9 cellular contexts compared by ENCODE assay signal in genomic region chr2:197131558-197131855, GRCh38.
DNase-seq lines count a peak whose midpoint lies in the region; ATAC-seq and TF ChIP-seq lines count a peak whose summit lies in the region.
"Had no signal": no experiment of that assay in that cellular context is flagged by ENCODE, and none has a peak within 500 bp of the region (broad histone marks: within the 10 kb centered on the region; RNA-seq: fewer than 3 reads in every experiment).

No MANE protein-coding gene starts in this region.

- TF ChIP-seq POLR2A in gastroesophageal sphincter (IDR thresholded peaks at IDR 0.05), result no peak

- no peaks in the 10 kb centered on the region for H3K36me3 ChIP-seq in neural progenitor cell
- no peaks in the 10 kb centered on the region for H3K36me3 ChIP-seq in gastroesophageal sphincter

- peaks cover 2% of the 10 kb centered on the region for H3K4me1 ChIP-seq in neural progenitor cell
- peaks cover 0 to 44% (median 0%) of the 10 kb centered on the region in 3 donors for H3K4me1 ChIP-seq in gastroesophageal sphincter

- H3K4me3 Mint-ChIP-seq in activated naive CD8-positive, alpha-beta T cell treated with anti-CD3 and anti-CD28 coated beads, Interleukin-2, amount 10 ng/mL, durations not matched to agents 7 days and 5 days, result peak overlapping the region; percentile 35
- no peak overlapping the region for H3K4me3 Mint-ChIP-seq in neural progenitor cell

- no peaks in the 10 kb centered on the region for H3K79me2 ChIP-seq in neural progenitor cell (ENCODE audit: low read depth)

- H3K9ac ChIP-seq in neural progenitor cell, result no peak overlapping the region

- H3K4me2 ChIP-seq in neural progenitor cell, result no peak overlapping the region

- WGBS in gastroesophageal sphincter (ENCODE audit: low coverage in 1 of 2), 2 donors, result 72 to 88% methylated on average over 4 of the region's 4 CpGs

- H3K27ac Mint-ChIP-seq in activated naive CD8-positive, alpha-beta T cell treated with anti-CD3 and anti-CD28 coated beads, Interleukin-2, amount 10 ng/mL, durations not matched to agents 7 days and 5 days, result peak overlapping the region; percentile 68
- no peak overlapping the region for H3K27ac Mint-ChIP-seq in neural progenitor cell

- no peaks in the 10 kb centered on the region for H4K20me1 ChIP-seq in neural progenitor cell (ENCODE audit: low read depth)

- TF ChIP-seq CTCF in neural progenitor cell (IDR thresholded peaks at IDR 0.05) (no peak), gastroesophageal sphincter (IDR thresholded peaks at IDR 0.05) (no peak)

- H3K36me3 Mint-ChIP-seq in activated naive CD8-positive, alpha-beta T cell treated with anti-CD3 and anti-CD28 coated beads, Interleukin-2, amount 10 ng/mL, durations not matched to agents 7 days and 5 days, result peaks cover 33% of the 10 kb centered on the region
- no peaks in the 10 kb centered on the region for H3K36me3 Mint-ChIP-seq in neural progenitor cell

- ATAC-seq in GM18502 (IDR thresholded peaks at IDR 0.05; ENCODE audit: poor library complexity, unreplicated experiment) (peak; percentile 75), GM21360 (IDR thresholded peaks at IDR 0.05; ENCODE audit: unreplicated experiment) (peak; percentile 73), HG03135 (IDR thresholded peaks at IDR 0.05; ENCODE audit: unreplicated experiment) (peak; percentile 73), gastroesophageal sphincter (no peak)
- ATAC-seq in activated naive CD8-positive, alpha-beta T cell treated with anti-CD3 and anti-CD28 coated beads, Interleukin-2, amount 10 ng/mL, durations not matched to agents 7 days and 5 days (ENCODE audit: low read depth), result no peak

- no peak for DNase-seq in activated naive CD8-positive, alpha-beta T cell treated with anti-CD3 and anti-CD28 coated beads, Interleukin-2, amount 10 ng/mL, durations not matched to agents 7 days and 5 days
- DNase-seq in neural progenitor cell (ENCODE audit: low spot score) (no peak), NCI-H2196 treated with DMSO at 0.1 percent for 48 hours (lab: John Stamatoyannopoulos, UW; ENCODE audit: unreplicated experiment) (no peak), NCI-H146 treated with DMSO at 0.1 percent for 48 hours (lab: John Stamatoyannopoulos, UW; ENCODE audit: unreplicated experiment) (no peak)
- DNase-seq: Kasumi-1 had no signal

- no peaks in the 10 kb centered on the region for H3F3A ChIP-seq in neural progenitor cell (ENCODE audit: low read depth)

- POLR2A ChIA-PET in activated naive CD8-positive, alpha-beta T cell treated with anti-CD3 and anti-CD28 coated beads, Interleukin-2, amount 10 ng/mL, durations not matched to agents 7 days and 5 days (lab: Charles Lee), result no interaction called here

- H2AFZ ChIP-seq in neural progenitor cell (replicated peaks), result no peak overlapping the region

- H3K27me3 ChIP-seq in neural progenitor cell (no peaks in the 10 kb centered on the region), gastroesophageal sphincter (no peaks in the 10 kb centered on the region)

- H3K9me3 Mint-ChIP-seq in activated naive CD8-positive, alpha-beta T cell treated with anti-CD3 and anti-CD28 coated beads, Interleukin-2, amount 10 ng/mL, durations not matched to agents 7 days and 5 days, result peaks cover 3% of the 10 kb centered on the region
- no peaks in the 10 kb centered on the region for H3K9me3 Mint-ChIP-seq in neural progenitor cell

- no peak overlapping the region for H3K27ac ChIP-seq in neural progenitor cell
- H3K27ac ChIP-seq in gastroesophageal sphincter, result no peak overlapping the region

- peaks cover 67% of the 10 kb centered on the region for H3K4me1 Mint-ChIP-seq in activated naive CD8-positive, alpha-beta T cell treated with anti-CD3 and anti-CD28 coated beads, Interleukin-2, amount 10 ng/mL, durations not matched to agents 7 days and 5 days
- peaks cover 6% of the 10 kb centered on the region for H3K4me1 Mint-ChIP-seq in neural progenitor cell

- no peak for TF ChIP-seq EP300 in gastroesophageal sphincter (IDR thresholded peaks at IDR 0.05)

- H3K9me3 ChIP-seq in neural progenitor cell (ENCODE audit: low read depth) (no peaks in the 10 kb centered on the region), gastroesophageal sphincter (no peaks in the 10 kb centered on the region)

- no peak overlapping the region for H3K4me3 ChIP-seq in neural progenitor cell
- no peak overlapping the region for H3K4me3 ChIP-seq in gastroesophageal sphincter

- no peaks in the 10 kb centered on the region for H3K27me3 Mint-ChIP-seq in activated naive CD8-positive, alpha-beta T cell treated with anti-CD3 and anti-CD28 coated beads, Interleukin-2, amount 10 ng/mL, durations not matched to agents 7 days and 5 days
- peaks cover 3% of the 10 kb centered on the region for H3K27me3 Mint-ChIP-seq in neural progenitor cell (ENCODE audit: insufficient read depth, low read depth)

Comparison
In these comparisons a context has a peak if more than half of its experiments do, and no peak if none do; other contexts are left out.
1. ATAC-seq: peak in GM18502 (single experiment), GM21360 (single experiment) and HG03135 (single experiment); none in activated naive CD8-positive, alpha-beta T cell treated with anti-CD3 and anti-CD28 coated beads, Interleukin-2, amount 10 ng/mL, durations not matched to agents 7 days and 5 days (single experiment) and gastroesophageal sphincter (single experiment).